Comparison of ENCODE assay signal across 9 cellular contexts in genomic region chr4:112889619-112890294, GRCh38.
DNase-seq lines count a peak whose midpoint lies in the region; ATAC-seq, FAIRE-seq and TF ChIP-seq lines count a peak whose summit lies in the region.
"Had no signal": no experiment of that assay in that cellular context is flagged by ENCODE, and none has a peak within 500 bp of the region (broad histone marks: within the 10 kb centered on the region; RNA-seq: fewer than 3 reads in every experiment).

No MANE protein-coding gene starts in this region.

- FAIRE-seq in HTR-8/SVneo (lab: Jason Lieb, UNC), result no peak

- TF ChIP-seq CTCF in mammary epithelial cell (conservative IDR thresholded peaks at IDR 0.05 in 1 of 2, IDR thresholded peaks at IDR 0.05 in 1 of 2; ENCODE audit: extremely low read depth in 1 of 2, insufficient read depth in 1 of 2, low read depth in 1 of 2, low read length in 2 of 2) (no peak), nephron (IDR thresholded peaks at IDR 0.05; ENCODE audit: unreplicated experiment in 3 of 3) (no peak)

- CTCF ChIA-PET in mammary epithelial cell (lab: Charles Lee; ENCODE audit: low non-redundant PET), result no interaction called here

- H3K4me2 ChIP-seq in mammary epithelial cell (ENCODE audit: insufficient read depth, low read depth, low read length), result peak overlapping the region; percentile 72

- WGBS in mammary epithelial cell (ENCODE audit: low coverage, missing lambda C conversion rate), result 8% methylated on average over 4 of the region's 4 CpGs

- peak overlapping the region; percentile 93 to 97 (median 95) for H3K27ac Mint-ChIP-seq in nephron

- H3K79me2 ChIP-seq in mammary epithelial cell (ENCODE audit: insufficient read depth, low read length), result no peaks in the 10 kb centered on the region

- no peak overlapping the region for H3K9ac ChIP-seq in mammary epithelial cell (ENCODE audit: insufficient read depth, low read length)

- in situ Hi-C loops in mammary epithelial cell (cut with MboI; ENCODE audit: low sequenced_read_pairs in 2 of 2), result no loop called here

- no peaks in the 10 kb centered on the region for H3K27me3 Mint-ChIP-seq in nephron (ENCODE audit: low read depth)

- no peaks in the 10 kb centered on the region for H3K4me1 ChIP-seq in mammary epithelial cell (ENCODE audit: insufficient read depth, low read length)

- H3K36me3 Mint-ChIP-seq in nephron (ENCODE audit: low read depth), result no peaks in the 10 kb centered on the region

- H3K9me3 ChIP-seq in mammary epithelial cell (replicated peaks; ENCODE audit: insufficient read depth, low read length), result no peaks in the 10 kb centered on the region

- H3K27ac ChIP-seq in mammary epithelial cell (ENCODE audit: insufficient read depth, low read depth, low read length), result no peak overlapping the region

- ATAC-seq in HG03432 (IDR thresholded peaks at IDR 0.05; ENCODE audit: unreplicated experiment) (peak; percentile 53), HG02759 (IDR thresholded peaks at IDR 0.05; ENCODE audit: unreplicated experiment) (no peak)

- H3K9me3 Mint-ChIP-seq in nephron, result no peaks in the 10 kb centered on the region

- no peaks in the 10 kb centered on the region for H3K27me3 ChIP-seq in mammary epithelial cell (ENCODE audit: insufficient read depth, low read length)

- peak overlapping the region in 1 of 3 experiments; percentile 19 for H3K4me3 ChIP-seq in mammary epithelial cell (replicated peaks in 1 of 3; ENCODE audit: insufficient read depth in 1 of 3, low read depth in 2 of 3, low read length in 3 of 3)

- DNase-seq in DMS 273 (lab: John Stamatoyannopoulos, UW; ENCODE audit: unreplicated experiment), result peak; percentile 62
- no peak for DNase-seq in mammary epithelial cell
- DNase-seq in NCI-H526 treated with DMSO at 0.1 percent for 48 hours (lab: John Stamatoyannopoulos, UW), result no peak
- DNase-seq in retina, result no peak
- DNase-seq in HTR-8/SVneo (ENCODE audit: insufficient read length, low spot score), result no peak
- DNase-seq: activated CD4-positive, alpha-beta T cell treated with anti-CD3 and anti-CD28 coated beads, Interleukin-2, amount 50 U/mL, for 1 hour had no signal

- H2AFZ ChIP-seq in mammary epithelial cell (ENCODE audit: low read depth, low read length), result peak overlapping the region; percentile 67

- no peaks in the 10 kb centered on the region for H3K36me3 ChIP-seq in mammary epithelial cell (ENCODE audit: insufficient read depth, low read length)

- H4K20me1 ChIP-seq in mammary epithelial cell (ENCODE audit: insufficient read depth, low read length), result no peaks in the 10 kb centered on the region

- no TSS peak for BruUV-seq in mammary epithelial cell (replicated peaks; lab: Mats Ljungman, UMichigan)

- dilution Hi-C loops in mammary epithelial cell (cut with HindIII; ENCODE audit: low sequenced_read_pairs), result no loop called here

- peaks cover 39% of the 10 kb centered on the region for H3K4me1 Mint-ChIP-seq in nephron

- intact Hi-C loops in mammary epithelial cell (cut with micrococcal nuclease), result no loop called here

- H3K4me3 Mint-ChIP-seq in nephron, result peak overlapping the region; percentile 1 to 78 (median 56)
